1 cellular context compared by ENCODE assay signal in genomic region chr14:24965934-24966593, GRCh38.
TF ChIP-seq lines count a peak whose summit lies in the region.

No MANE protein-coding gene starts in this region.

TF ChIP-seq in IMR-90, 13 proteins besides CTCF, POLR2A, EP300 and RAD21 (continued from another document):
- TF ChIP-seq ELK1 (IDR thresholded peaks at IDR 0.05; ENCODE audit: borderline replicate concordance, low read depth, low read length) (no peak), BHLHE40 (IDR thresholded peaks at IDR 0.05; ENCODE audit: low read depth, low read length) (no peak), CHD1 (IDR thresholded peaks at IDR 0.05; ENCODE audit: low read depth, low read length) (no peak), CEBPB (IDR thresholded peaks at IDR 0.05; ENCODE audit: low read depth, low read length) (peak; percentile 51; the same call in 1 of the 2 replicates), FOS (IDR thresholded peaks at IDR 0.05; ENCODE audit: low read depth, low read length) (peak; percentile 51; the same call in 1 of the 2 replicates), NFE2L2 (IDR thresholded peaks at IDR 0.05; ENCODE audit: low read depth, low read length) (peak; percentile 68), MAFK (IDR thresholded peaks at IDR 0.05; ENCODE audit: low read depth, low read length) (peak; percentile 48; the same call in 1 of the 2 replicates), MAZ (IDR thresholded peaks at IDR 0.05; ENCODE audit: borderline replicate concordance, low read depth, low read length) (0 out of 2 replicates have a peak, but pooled peaks have one; percentile 27), RCOR1 (IDR thresholded peaks at IDR 0.05; ENCODE audit: insufficient replicate concordance, low read length) (peak; percentile 89)
TF ChIP-seq in IMR-90: peak in this region for 7.
